In genomic region chr6:27684264-27685211, GRCh38 we compare ENCODE assay signal across 8 cellular contexts.
DNase-seq lines count a peak whose midpoint lies in the region; ATAC-seq, FAIRE-seq and TF ChIP-seq lines count a peak whose summit lies in the region.

No MANE protein-coding gene starts in this region.

- H3K4me3 ChIP-seq in MG63 (no peak overlapping the region), GM12878 (no peak overlapping the region), vagina (no peak overlapping the region)

- ATAC-seq in GM12878, result peak; percentile 12
- ATAC-seq in natural killer cell, result no peak
- ATAC-seq in HG03571 (IDR thresholded peaks at IDR 0.05; ENCODE audit: unreplicated experiment), result no peak

- no peak overlapping the region; the same call in 1 of the 2 replicates for H3K4me2 ChIP-seq in GM12878 (ENCODE audit: control insufficient read depth, insufficient read depth)

- H3K36me3 Mint-ChIP-seq in natural killer cell, result peaks cover 5% of the 10 kb centered on the region

- peaks cover 6% of the 10 kb centered on the region; the same call in 1 of the 2 replicates for H3K9me3 ChIP-seq in MG63
- no peaks in the 10 kb centered on the region; the same call in 2 of the 3 replicates for H3K9me3 ChIP-seq in GM12878 (replicated peaks; ENCODE audit: control insufficient read depth, insufficient read depth, low read length)
- H3K9me3 ChIP-seq in vagina, result no peaks in the 10 kb centered on the region

- H3K27ac Mint-ChIP-seq in natural killer cell, result peak overlapping the region; percentile 35 to 66

- no peak overlapping the region for H3K27ac ChIP-seq in GM12878 (ENCODE audit: control insufficient read depth, insufficient read depth)
- no peak overlapping the region for H3K27ac ChIP-seq in vagina

- intact Hi-C loops in GM12878 (cut with micrococcal nuclease; ENCODE audit: unreplicated experiment), result loop anchor here (2.0 to 10.0 kb wide), 3 partner anchors 14 to 497 kb away; a partner anchor contains a TSS
- intact Hi-C loops in natural killer cell (cut with micrococcal nuclease), result loop anchor here (5.0 kb wide), 3 partner anchors 208 to 497 kb away; partner anchors contain the start of gene ZNF184
- intact Hi-C loops in vagina (cut with DNase I), result loop anchor here (10.0 kb wide), 1 partner anchor 1560 kb away; a partner anchor contains a TSS

- H3K4me1 Mint-ChIP-seq in natural killer cell, result peaks cover 19 to 29% of the 10 kb centered on the region in 2 donors

- RAD21 ChIA-PET in GM12878 (lab: Charles Lee; ENCODE audit: unreplicated experiment), result interaction anchor here (1.3 kb wide), 1 partner anchor 68 kb away, joined by 4 read pairs; no protein-coding TSS in a partner anchor

- CTCF ChIA-PET in GM12878 (lab: Yijun Ruan, JAX), result no interaction called here

- in situ Hi-C loops in GM12878 (cut with MboI), result loop anchor here (5.0 to 10.0 kb wide), 2 partner anchors 213 to 1370 kb away; no protein-coding TSS in a partner anchor

- BruUV-seq in GM12878 (replicated peaks; lab: Mats Ljungman, UMichigan), result no TSS peak

- no peak for FAIRE-seq in GM12878 (lab: Jason Lieb, UNC)

- SMC1A ChIA-PET in GM12878 (lab: Charles Lee; ENCODE audit: uncharacterized antibody, unreplicated experiment), result interaction anchor here (0.8 to 1.3 kb wide), 2 partner anchors 14 to 68 kb away, joined by 3 read pairs; no protein-coding TSS in a partner anchor

- no peaks in the 10 kb centered on the region for H4K20me1 ChIP-seq in GM12878 (ENCODE audit: control insufficient read depth, insufficient read depth)

- no peak overlapping the region for H2AFZ ChIP-seq in GM12878 (ENCODE audit: control insufficient read depth, low read depth, low read length)

- no peaks in the 10 kb centered on the region for H3K79me2 ChIP-seq in GM12878 (ENCODE audit: control insufficient read depth, insufficient read depth, low read length)

- TF ChIP-seq CTCF in GM12878 (IDR thresholded peaks at IDR 0.05 in 2 of 3, conservative IDR thresholded peaks at IDR 0.05 in 1 of 3; ENCODE audit: control insufficient read depth in 2 of 3, extremely low read depth in 1 of 3, insufficient read depth in 1 of 3, low read depth in 3 of 3, low read length in 3 of 3), result no peak
- TF ChIP-seq CTCF in natural killer cell (IDR thresholded peaks at IDR 0.05), result no peak
- no peak for TF ChIP-seq CTCF in vagina (IDR thresholded peaks at IDR 0.05)

- TF ChIP-seq EP300 in GM12878 (IDR thresholded peaks at IDR 0.05; ENCODE audit: borderline replicate concordance in 1 of 2, control insufficient read depth in 1 of 2, low read depth in 2 of 2, low read length in 2 of 2), result peak in 1 of 2 experiments; percentile 39; a peak in 1 of 4 replicates

- WGBS in GM12878 (ENCODE audit: insufficient coverage, insufficient replicate concordance, low lambda C conversion rate, missing lambda C conversion rate), result 45% methylated on average over 34 of the region's 34 CpGs

- H3K4me1 ChIP-seq in GM12878 (ENCODE audit: control insufficient read depth, insufficient read depth, low read length) (peaks cover 14% of the 10 kb centered on the region), vagina (peaks cover 10% of the 10 kb centered on the region)

- no peak for TF ChIP-seq POLR2A in GM12878 (IDR thresholded peaks at IDR 0.05; ENCODE audit: low read depth, low read length)
- TF ChIP-seq POLR2A in vagina (IDR thresholded peaks at IDR 0.05), result no peak

- POLR2A ChIA-PET in GM12878 (lab: Charles Lee), result no interaction called here

- H3K27me3 Mint-ChIP-seq in natural killer cell (ENCODE audit: low read depth in 2 of 2), result peaks cover 32 to 52% of the 10 kb centered on the region in 2 donors

- peak overlapping the region; percentile 42 for H3K4me3 Mint-ChIP-seq in natural killer cell

- no peak for TF ChIP-seq RAD21 in GM12878 (IDR thresholded peaks at IDR 0.05; ENCODE audit: insufficient read depth, low read depth, low read length)

- no peaks in the 10 kb centered on the region for H3K9me3 Mint-ChIP-seq in natural killer cell

- DNase-seq in GM03348 (ENCODE audit: low spot score) (peak; percentile 43), MG63 (peak; percentile 92), SW480 (ENCODE audit: low spot score) (peak; percentile 64), GM12878 (ENCODE audit: low read depth, low spot score) (peak; percentile 75), natural killer cell (peak; percentile 33), iPS-NIHi11 (ENCODE audit: low spot score) (no peak), vagina (ENCODE audit: extremely low spot score in 2 of 2) (no peak)

- no peaks in the 10 kb centered on the region for H3K36me3 ChIP-seq in MG63
- no peaks in the 10 kb centered on the region for H3K36me3 ChIP-seq in GM12878 (ENCODE audit: control insufficient read depth in 2 of 2, insufficient read depth in 2 of 2, low read length in 1 of 2)
- no peaks in the 10 kb centered on the region for H3K36me3 ChIP-seq in vagina

- H3K9ac ChIP-seq in GM12878 (ENCODE audit: control insufficient read depth, insufficient read depth, low read length), result no peak overlapping the region

- H3K27me3 ChIP-seq in MG63 (no peaks in the 10 kb centered on the region), GM12878 (replicated peaks in 1 of 2; ENCODE audit: control insufficient read depth in 2 of 2, insufficient read depth in 2 of 2, low read length in 1 of 2) (no peaks in the 10 kb centered on the region), vagina (peaks cover 9% of the 10 kb centered on the region)

TF ChIP-seq in GM12878, 131 proteins besides CTCF, POLR2A, EP300 and RAD21 (continues in another document):
- no peak for TF ChIP-seq STAT3 (IDR thresholded peaks at IDR 0.05; ENCODE audit: low read depth, low read length)
- TF ChIP-seq RCOR1 (conservative IDR thresholded peaks at IDR 0.05; ENCODE audit: low read depth, low read length), result no peak
- no peak for TF ChIP-seq ESRRA (IDR thresholded peaks at IDR 0.05; ENCODE audit: low read length)
- no peak for TF ChIP-seq MEF2B (IDR thresholded peaks at IDR 0.05; ENCODE audit: partially characterized antibody, poor library complexity, severe bottlenecking)
- TF ChIP-seq ETV6 (conservative IDR thresholded peaks at IDR 0.05 in 1 of 2, IDR thresholded peaks at IDR 0.05 in 1 of 2; ENCODE audit: borderline replicate concordance in 1 of 2, low read depth in 1 of 2), result peak in 1 of 2 experiments; percentile 20; a peak in 1 of 4 replicates
- no peak for TF ChIP-seq FOXK2 (IDR thresholded peaks at IDR 0.05)
- no peak for TF ChIP-seq SREBF1 (IDR thresholded peaks at IDR 0.05; ENCODE audit: low read length)
- peak; percentile 49 for TF ChIP-seq IKZF1 (conservative IDR thresholded peaks at IDR 0.05)
- TF ChIP-seq ZNF384 (IDR thresholded peaks at IDR 0.05; ENCODE audit: borderline replicate concordance, low read depth, low read length), result no peak
- no peak for TF ChIP-seq ATF3 (IDR thresholded peaks at IDR 0.05; ENCODE audit: borderline replicate concordance, extremely low read depth, low read depth, low read length)
- no peak for TF ChIP-seq MYC (IDR thresholded peaks at IDR 0.05; ENCODE audit: insufficient read depth, insufficient read length, insufficient replicate concordance, low read length, severe bottlenecking)
- no peak for TF ChIP-seq EZH2 (IDR thresholded peaks at IDR 0.05; ENCODE audit: borderline replicate concordance, control insufficient read depth, low read depth, low read length)
- TF ChIP-seq BCLAF1 (IDR thresholded peaks at IDR 0.05), result no peak
- no peak for TF ChIP-seq ZBED1 (IDR thresholded peaks at IDR 0.05; ENCODE audit: borderline replicate concordance)
- no peak for TF ChIP-seq STAT1 (conservative IDR thresholded peaks at IDR 0.05)
- no peak for TF ChIP-seq ZNF217 (IDR thresholded peaks at IDR 0.05)

Comparison
In these comparisons a context has a peak if more than half of its experiments do, and no peak if none do; other contexts are left out.
1. DNase-seq: peak in GM03348 (single experiment), MG63 (single experiment), SW480 (single experiment), GM12878 (single experiment) and natural killer cell (single experiment); none in iPS-NIHi11 (single experiment) and vagina (0 of 2).